Comparison of ENCODE assay signal across 8 cellular contexts in the genomic region with DNA sequence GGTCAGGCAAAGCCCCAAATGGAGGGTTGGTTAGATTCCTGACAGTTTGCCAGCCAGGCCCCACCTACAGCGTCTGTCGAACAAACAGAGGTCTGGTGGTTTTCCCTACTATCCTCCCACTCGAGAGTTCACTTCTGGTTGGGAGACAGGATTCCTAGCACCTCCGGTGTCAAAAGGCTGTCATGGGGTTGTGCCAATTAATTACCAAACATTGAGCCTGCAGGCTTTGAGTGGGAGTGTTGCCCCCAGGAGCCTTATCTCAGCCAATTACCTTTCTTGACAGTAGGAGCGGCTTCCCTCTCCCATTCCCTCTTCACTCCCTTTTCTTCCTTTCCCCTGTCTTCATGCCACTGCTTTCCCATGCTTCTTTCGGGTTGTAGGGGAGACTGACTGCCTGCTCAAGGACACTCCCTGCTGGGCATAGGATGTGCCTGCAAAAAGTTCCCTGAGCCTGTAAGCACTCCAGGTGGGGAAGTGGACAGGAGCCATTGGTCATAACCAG. TPM values are rescaled to one million over a fixed set of nuclear protein-coding genes. Genes with fewer than 3 reads are reported as not detected.
A peak's percentile ranks its signal among the peaks of the same experiment; 100 is the strongest.
DNase-seq lines count a peak whose midpoint lies in the region; ATAC-seq, FAIRE-seq and TF ChIP-seq lines count a peak whose summit lies in the region.

No MANE protein-coding gene starts in this region.

- no peak for TF ChIP-seq POLR2A in esophagus muscularis mucosa (IDR thresholded peaks at IDR 0.05; ENCODE audit: low read depth)

- WGBS in esophagus muscularis mucosa, result 47% methylated on average over 6 of the region's 6 CpGs

- H3K36me3 ChIP-seq in WERI-Rb-1, result peaks cover 81% of the 10 kb centered on the region
- peaks cover 28 to 39% of the 10 kb centered on the region in 2 experiments for H3K36me3 ChIP-seq in keratinocyte (ENCODE audit: control insufficient read depth in 2 of 2, extremely low read depth in 1 of 2, insufficient read depth in 2 of 2, low read length in 2 of 2)
- peaks cover 31 to 78% (median 68%) of the 10 kb centered on the region in 4 donors for H3K36me3 ChIP-seq in esophagus muscularis mucosa

- no peak for FAIRE-seq in keratinocyte (lab: Jason Lieb, UNC)

- TF ChIP-seq CTCF in WERI-Rb-1 (IDR thresholded peaks at IDR 0.05; ENCODE audit: low read depth, low read length) (peak; percentile 80), keratinocyte (optimal IDR thresholded peaks at IDR 0.05 in 1 of 3, IDR thresholded peaks at IDR 0.05 in 1 of 3, conservative IDR thresholded peaks at IDR 0.05 in 1 of 3; ENCODE audit: extremely low read depth in 1 of 3, insufficient read depth in 2 of 3, low read length in 3 of 3) (peak; percentile 47 to 57 (median 51)), esophagus muscularis mucosa (IDR thresholded peaks at IDR 0.05) (peak in 1 of 3 experiments; percentile 42)

- no peak overlapping the region for H3K27ac ChIP-seq in WERI-Rb-1
- H3K27ac ChIP-seq in keratinocyte (ENCODE audit: control insufficient read depth, insufficient read depth, low read length), result no peak overlapping the region
- H3K27ac ChIP-seq in esophagus muscularis mucosa (replicated peaks in 1 of 4), result peak overlapping the region in 2 of 4 donors; percentile 10 to 26

- H3K9me3 ChIP-seq in WERI-Rb-1 (ENCODE audit: severe bottlenecking) (no peaks in the 10 kb centered on the region), keratinocyte (ENCODE audit: control insufficient read depth, low read depth, low read length) (no peaks in the 10 kb centered on the region), esophagus muscularis mucosa (no peaks in the 10 kb centered on the region)

- no peak overlapping the region for H2AFZ ChIP-seq in keratinocyte (ENCODE audit: control insufficient read depth, low read length)

- H3K4me1 ChIP-seq in keratinocyte (ENCODE audit: control insufficient read depth, extremely low read depth, insufficient read depth, low read length) (no peaks in the 10 kb centered on the region), esophagus muscularis mucosa (peaks cover 0 to 14% (median 8%) of the 10 kb centered on the region in 4 donors)

- H3K9ac ChIP-seq in keratinocyte (ENCODE audit: control insufficient read depth, extremely low read depth, insufficient read depth, low read length), result no peak overlapping the region

- H3K9me1 ChIP-seq in keratinocyte (ENCODE audit: control insufficient read depth, extremely low read depth, insufficient read depth, low read length), result no peaks in the 10 kb centered on the region

- H3K27me3 ChIP-seq in WERI-Rb-1 (ENCODE audit: insufficient read depth, low read depth, severe bottlenecking) (no peaks in the 10 kb centered on the region), keratinocyte (ENCODE audit: control insufficient read depth, extremely low read depth, insufficient read depth, low read length) (no peaks in the 10 kb centered on the region), esophagus muscularis mucosa (no peaks in the 10 kb centered on the region)

- H3K4me3 ChIP-seq in WERI-Rb-1 (ENCODE audit: low read depth, low read length), result no peak overlapping the region
- H3K4me3 ChIP-seq in keratinocyte (ENCODE audit: control insufficient read depth in 2 of 3, extremely low read depth in 1 of 3, insufficient read depth in 2 of 3, low read depth in 1 of 3, low read length in 3 of 3), result no peak overlapping the region
- no peak overlapping the region for H3K4me3 ChIP-seq in esophagus muscularis mucosa

- TF ChIP-seq EP300 in esophagus muscularis mucosa (IDR thresholded peaks at IDR 0.05), result no peak

- no peaks in the 10 kb centered on the region for H3K79me2 ChIP-seq in keratinocyte (ENCODE audit: control insufficient read depth, insufficient read depth, low read length)

- H4K20me1 ChIP-seq in keratinocyte (ENCODE audit: control insufficient read depth, extremely low read depth, insufficient read depth, low read length), result no peaks in the 10 kb centered on the region

- H3K4me2 ChIP-seq in keratinocyte (ENCODE audit: control insufficient read depth, extremely low read depth, insufficient read depth, low read depth, low read length), result no peak overlapping the region

- intact Hi-C loops in esophagus muscularis mucosa (cut with DNase I), result no loop called here

- DNase-seq in AG08395 (ENCODE audit: low spot score), result peak; percentile 47
- DNase-seq in H4 (ENCODE audit: low spot score), result peak; percentile 38
- DNase-seq in WERI-Rb-1, result peak; percentile 48
- no peak for DNase-seq in keratinocyte (ENCODE audit: low read depth, low spot score)
- DNase-seq in esophagus muscularis mucosa (ENCODE audit: extremely low spot score), result no peak

- dilution Hi-C loops in keratinocyte (cut with MboI; ENCODE audit: extremely low pct_ligation_motif_present, low sequenced_read_pairs), result no loop called here

- ATAC-seq in GM19328 (IDR thresholded peaks at IDR 0.05; ENCODE audit: unreplicated experiment) (no peak), GM21529 (IDR thresholded peaks at IDR 0.05; ENCODE audit: unreplicated experiment) (no peak), GM21619 (IDR thresholded peaks at IDR 0.05; ENCODE audit: unreplicated experiment) (no peak)

RNA-seq across cellular contexts. Expression of a gene that starts 4.7 kb away (rescaled TPM):
- 0.19 TPM in 1 of 2 replicates, not detected in the other for total RNA-seq in H4 (2014; rRNA removed; shearing (Covaris generic))
- polyA plus RNA-seq in keratinocyte, result 0.12 TPM in 1 of 3 replicates, not detected in the others
- 0.36 TPM for polyA plus RNA-seq in keratinocyte (2011; ENCODE audit: low read depth)
- not detected in 2 replicates for polyA plus RNA-seq in keratinocyte (2011; cell fraction: cytosol; rRNA removed)
- not detected in 2 replicates for polyA plus RNA-seq in keratinocyte (2011; cell fraction: nucleus; rRNA removed)
- not detected in 2 replicates for polyA plus RNA-seq in keratinocyte (2012; ENCODE audit: low replicate concordance)
- not detected in 3 replicates for polyA minus RNA-seq in keratinocyte
- not detected for polyA minus RNA-seq in keratinocyte (2011; cell fraction: cytosol; rRNA and poly(A)+ RNA removed)
- polyA minus RNA-seq in keratinocyte (2011; cell fraction: nucleus; rRNA and poly(A)+ RNA removed), result 1.5 TPM in 1 of 2 replicates, not detected in the other
- total RNA-seq in esophagus muscularis mucosa, result 1 to 10 TPM in 3 of 4 donors, under 1 TPM in 1; 0.50 to 3.7 (median 1.4) TPM

RNA-seq across cellular contexts. Expression of a gene that starts 8.4 kb away (rescaled TPM):
- 8.9 and 13.8 TPM in 2 replicates for total RNA-seq in H4 (2014; rRNA removed; shearing (Covaris generic))
- 12.9 to 21.1 TPM (median 17.4 TPM) in 3 replicates for polyA plus RNA-seq in keratinocyte
- 4.2 TPM for polyA plus RNA-seq in keratinocyte (2011; ENCODE audit: low read depth)
- polyA plus RNA-seq in keratinocyte (2011; cell fraction: cytosol; rRNA removed), result 15.2 and 25.4 TPM in 2 replicates
- 30.0 and 40.9 TPM in 2 replicates for polyA plus RNA-seq in keratinocyte (2011; cell fraction: nucleus; rRNA removed)
- 5.6 and 16.2 TPM in 2 replicates for polyA plus RNA-seq in keratinocyte (2012; ENCODE audit: low replicate concordance)
- polyA minus RNA-seq in keratinocyte, result 22.4 to 65.0 TPM (median 24.4 TPM) in 3 replicates
- 27.6 TPM for polyA minus RNA-seq in keratinocyte (2011; cell fraction: cytosol; rRNA and poly(A)+ RNA removed)
- polyA minus RNA-seq in keratinocyte (2011; cell fraction: nucleus; rRNA and poly(A)+ RNA removed), result 19.2 and 26.1 TPM in 2 replicates
- total RNA-seq in esophagus muscularis mucosa, result 10 to 100 TPM; 35.0 to 56.5 (median 54.0) TPM

RNA-seq across cellular contexts. Expression of a gene that starts 43.1 kb away (rescaled TPM):
- 48.3 and 61.1 TPM in 2 replicates for total RNA-seq in H4 (2014; rRNA removed; shearing (Covaris generic))
- polyA plus RNA-seq in keratinocyte, result 31.2 to 34.9 TPM (median 32.9 TPM) in 3 replicates
- 27.7 TPM for polyA plus RNA-seq in keratinocyte (2011; ENCODE audit: low read depth)
- polyA plus RNA-seq in keratinocyte (2011; cell fraction: cytosol; rRNA removed), result 27.1 and 43.5 TPM in 2 replicates
- polyA plus RNA-seq in keratinocyte (2011; cell fraction: nucleus; rRNA removed), result 36.1 and 37.4 TPM in 2 replicates
- 14.1 and 17.4 TPM in 2 replicates for polyA plus RNA-seq in keratinocyte (2012; ENCODE audit: low replicate concordance)
- 24.6 to 32.6 TPM (median 29.2 TPM) in 3 replicates for polyA minus RNA-seq in keratinocyte
- 16.7 TPM for polyA minus RNA-seq in keratinocyte (2011; cell fraction: cytosol; rRNA and poly(A)+ RNA removed)
- polyA minus RNA-seq in keratinocyte (2011; cell fraction: nucleus; rRNA and poly(A)+ RNA removed), result 7.8 and 13.3 TPM in 2 replicates
- 10 to 100 TPM; 21.3 to 31.6 (median 27.9) TPM for total RNA-seq in esophagus muscularis mucosa

RNA-seq across cellular contexts. Expression of a gene that starts 49.6 kb away (rescaled TPM):
- total RNA-seq in H4 (2014; rRNA removed; shearing (Covaris generic)), result 126 and 172 TPM in 2 replicates
- 121 to 216 TPM (median 150 TPM) in 3 replicates for polyA plus RNA-seq in keratinocyte
- 77.9 TPM for polyA plus RNA-seq in keratinocyte (2011; ENCODE audit: low read depth)
- 127 and 260 TPM in 2 replicates for polyA plus RNA-seq in keratinocyte (2011; cell fraction: cytosol; rRNA removed)
- polyA plus RNA-seq in keratinocyte (2011; cell fraction: nucleus; rRNA removed), result 159 and 176 TPM in 2 replicates
- 65.9 and 120 TPM in 2 replicates for polyA plus RNA-seq in keratinocyte (2012; ENCODE audit: low replicate concordance)
- polyA minus RNA-seq in keratinocyte, result 63.8 to 140 TPM (median 118 TPM) in 3 replicates
- polyA minus RNA-seq in keratinocyte (2011; cell fraction: cytosol; rRNA and poly(A)+ RNA removed), result 101 TPM
- 49.7 and 81.6 TPM in 2 replicates for polyA minus RNA-seq in keratinocyte (2011; cell fraction: nucleus; rRNA and poly(A)+ RNA removed)
- 100 to 1,000 TPM in 2 of 4 donors, 10 to 100 TPM in 2; 83.9 to 115 (median 102) TPM for total RNA-seq in esophagus muscularis mucosa

Comparison
In these comparisons a context has a peak if more than half of its experiments do, and no peak if none do; other contexts are left out.
1. DNase-seq: peak in AG08395 (single experiment), H4 (single experiment) and WERI-Rb-1 (single experiment); none in keratinocyte (single experiment) and esophagus muscularis mucosa (single experiment).